In genomic region chr1:9438431-9439073, GRCh38 we compare ENCODE assay signal across 1 cellular context.
A peak's percentile ranks its signal among the peaks of the same experiment; 100 is the strongest.
TF ChIP-seq lines count a peak whose summit lies in the region.

No MANE protein-coding gene starts in this region.

TF ChIP-seq in HepG2, 621 proteins besides CTCF, POLR2A, EP300 and RAD21 (continued from another document and continues in another):
- 0 out of 2 replicates have a peak, but pooled peaks have one; percentile 66 for TF ChIP-seq ATF2 (CRISPR knock-in tag; IDR thresholded peaks at IDR 0.05)
- no peak for TF ChIP-seq NR3C1 (CRISPR knock-in tag; IDR thresholded peaks at IDR 0.05)
- peak; percentile 34; the same call in 1 of the 2 replicates for TF ChIP-seq ZFX (CRISPR knock-in tag; IDR thresholded peaks at IDR 0.05; ENCODE audit: low read depth)
- TF ChIP-seq NCOA1 (CRISPR knock-in tag; IDR thresholded peaks at IDR 0.05), result no peak; the same call in 1 of the 2 replicates
- no peak for TF ChIP-seq HNRNPUL1 (IDR thresholded peaks at IDR 0.05; ENCODE audit: low read depth, low read length)
- TF ChIP-seq ZNF556 (CRISPR knock-in tag; IDR thresholded peaks at IDR 0.05; ENCODE audit: borderline replicate concordance), result peak; percentile 16; the same call in 1 of the 2 replicates
- TF ChIP-seq NR2F1 (CRISPR knock-in tag; IDR thresholded peaks at IDR 0.05), result 0 out of 4 replicates have a peak, but pooled peaks of 1 of the 2 experiments have one; percentile 28
- TF ChIP-seq RCOR2 (CRISPR knock-in tag; IDR thresholded peaks at IDR 0.05), result 0 out of 2 replicates have a peak, but pooled peaks have one; percentile 48
- no peak for TF ChIP-seq ZKSCAN5 (CRISPR knock-in tag; IDR thresholded peaks at IDR 0.05)
- no peak for TF ChIP-seq ZNF30 (CRISPR knock-in tag; IDR thresholded peaks at IDR 0.05)
- TF ChIP-seq HMG20A (CRISPR knock-in tag; IDR thresholded peaks at IDR 0.05; ENCODE audit: borderline replicate concordance), result peak; percentile 64; the same call in 1 of the 2 replicates
- peak; percentile 83 for TF ChIP-seq SOX5 (CRISPR knock-in tag; IDR thresholded peaks at IDR 0.05; ENCODE audit: borderline replicate concordance)
- TF ChIP-seq KMT2B (CRISPR knock-in tag; IDR thresholded peaks at IDR 0.05), result peak; percentile 22; the same call in 1 of the 2 replicates
- TF ChIP-seq RFXANK (CRISPR knock-in tag; IDR thresholded peaks at IDR 0.05), result no peak; the same call in 1 of the 2 replicates
- TF ChIP-seq ZNF34 (CRISPR knock-in tag; IDR thresholded peaks at IDR 0.05; ENCODE audit: borderline replicate concordance), result no peak; the same call in 1 of the 2 replicates
- no peak for TF ChIP-seq AFF4 (CRISPR knock-in tag; IDR thresholded peaks at IDR 0.05)
- TF ChIP-seq MED8 (CRISPR knock-in tag; IDR thresholded peaks at IDR 0.05; ENCODE audit: insufficient replicate concordance), result no peak
- TF ChIP-seq POGK (CRISPR knock-in tag; conservative IDR thresholded peaks at IDR 0.05), result peak; percentile 68
- TF ChIP-seq PHF5A (CRISPR knock-in tag; IDR thresholded peaks at IDR 0.05; ENCODE audit: low read depth, unreplicated experiment), result no peak
- TF ChIP-seq HOMEZ (CRISPR knock-in tag; IDR thresholded peaks at IDR 0.05; ENCODE audit: low read depth), result peak; percentile 11; the same call in 1 of the 2 replicates
- TF ChIP-seq ZNF24 (IDR thresholded peaks at IDR 0.05), result no peak
- no peak for TF ChIP-seq ZNF329 (CRISPR knock-in tag; IDR thresholded peaks at IDR 0.05; ENCODE audit: low read depth)
- no peak for TF ChIP-seq ZNF552 (CRISPR knock-in tag; IDR thresholded peaks at IDR 0.05; ENCODE audit: borderline replicate concordance)
- no peak for TF ChIP-seq SP4 (CRISPR knock-in tag; IDR thresholded peaks at IDR 0.05)
- TF ChIP-seq YY1 (IDR thresholded peaks at IDR 0.05; ENCODE audit: insufficient read depth, insufficient replicate concordance, low read depth, low read length), result no peak
- TF ChIP-seq SOX6 (IDR thresholded peaks at IDR 0.05), result no peak
- TF ChIP-seq SOX6 (CRISPR knock-in tag; IDR thresholded peaks at IDR 0.05), result peak; percentile 81
- 0 out of 2 replicates have a peak, but pooled peaks have one; percentile 61 for TF ChIP-seq REL (CRISPR knock-in tag; conservative IDR thresholded peaks at IDR 0.05)
- TF ChIP-seq NR2C2 (CRISPR knock-in tag; IDR thresholded peaks at IDR 0.05; ENCODE audit: borderline replicate concordance), result no peak; the same call in 1 of the 2 replicates
- no peak for TF ChIP-seq PPARG (CRISPR knock-in tag; conservative IDR thresholded peaks at IDR 0.05)
- TF ChIP-seq MXD4 (CRISPR knock-in tag; IDR thresholded peaks at IDR 0.05), result 0 out of 2 replicates have a peak, but pooled peaks have one; percentile 26
- no peak for TF ChIP-seq CEBPZ (IDR thresholded peaks at IDR 0.05; ENCODE audit: low read length)
- peak; percentile 25; the same call in 1 of the 2 replicates for TF ChIP-seq ZNF136 (CRISPR knock-in tag; IDR thresholded peaks at IDR 0.05; ENCODE audit: low read depth)
- TF ChIP-seq SATB2 (CRISPR knock-in tag; IDR thresholded peaks at IDR 0.05), result no peak
- TF ChIP-seq ZNF430 (CRISPR knock-in tag; IDR thresholded peaks at IDR 0.05), result 0 out of 2 replicates have a peak, but pooled peaks have one; percentile 53
- no peak for TF ChIP-seq FOXA1 (IDR thresholded peaks at IDR 0.05)
- TF ChIP-seq FOXA1 (CRISPR knock-in tag; IDR thresholded peaks at IDR 0.05), result peak; percentile 83
- no peak for TF ChIP-seq ZNF569 (CRISPR knock-in tag; IDR thresholded peaks at IDR 0.05; ENCODE audit: borderline replicate concordance)
- peak; percentile 56; the same call in 1 of the 2 replicates for TF ChIP-seq ZNF574 (CRISPR knock-in tag; IDR thresholded peaks at IDR 0.05)
- TF ChIP-seq MIER3 (CRISPR knock-in tag; IDR thresholded peaks at IDR 0.05; ENCODE audit: borderline replicate concordance), result peak; percentile 57; the same call in 1 of the 2 replicates
- TF ChIP-seq ZNF614 (CRISPR knock-in tag; IDR thresholded peaks at IDR 0.05; ENCODE audit: borderline replicate concordance), result no peak
- TF ChIP-seq NKX3-1 (CRISPR knock-in tag; IDR thresholded peaks at IDR 0.05), result no peak
- peak; percentile 47; the same call in 1 of the 2 replicates for TF ChIP-seq ARID4A (CRISPR knock-in tag; IDR thresholded peaks at IDR 0.05; ENCODE audit: borderline replicate concordance)
- peak; percentile 64 for TF ChIP-seq BCL6 (CRISPR knock-in tag; IDR thresholded peaks at IDR 0.05)
- TF ChIP-seq ZNF816 (CRISPR knock-in tag; IDR thresholded peaks at IDR 0.05; ENCODE audit: borderline replicate concordance), result no peak
